Comparison of ENCODE assay signal across 12 cellular contexts in genomic region chr5:93570294-93571110, GRCh38. TPM values are rescaled to one million over a fixed set of nuclear protein-coding genes. Genes with fewer than 3 reads are reported as not detected.
DNase-seq lines count a peak whose midpoint lies in the region; ATAC-seq lines count a peak whose summit lies in the region.
"Had no signal": no experiment of that assay in that cellular context is flagged by ENCODE, and none has a peak within 500 bp of the region (broad histone marks: within the 10 kb centered on the region; RNA-seq: fewer than 3 reads in every experiment).

No MANE protein-coding gene starts in this region.

- H3K36me3 ChIP-seq in HUES6 (ENCODE audit: control insufficient read depth, insufficient read depth, low read length), result no peaks in the 10 kb centered on the region
- no peaks in the 10 kb centered on the region for H3K36me3 ChIP-seq in iPS DF 6.9 (ENCODE audit: control insufficient read depth, insufficient read depth, low read length)

- POLR2A ChIA-PET in activated CD4-positive, alpha-beta T cell treated with anti-CD3 and anti-CD28 coated beads, Interleukin-2, amount 10 ng/mL, durations not matched to agents 7 days and 5 days (lab: Charles Lee), result no interaction called here

- no peak overlapping the region for H3K27ac Mint-ChIP-seq in activated CD4-positive, alpha-beta T cell treated with anti-CD3 and anti-CD28 coated beads, Interleukin-2, amount 10 ng/mL, durations not matched to agents 7 days and 5 days
- no peak overlapping the region for H3K27ac Mint-ChIP-seq in stimulated activated effector memory CD8-positive, alpha-beta T cell treated with anti-CD3 and anti-CD28 coated beads, Interleukin-12 subunit alpha, Interleukin-12 subunit beta, amount 100 ng/mL, for 72 hours

- H3K9me3 Mint-ChIP-seq in activated CD4-positive, alpha-beta T cell treated with anti-CD3 and anti-CD28 coated beads, Interleukin-2, amount 10 ng/mL, durations not matched to agents 7 days and 5 days, result no peaks in the 10 kb centered on the region
- no peaks in the 10 kb centered on the region for H3K9me3 Mint-ChIP-seq in stimulated activated effector memory CD8-positive, alpha-beta T cell treated with anti-CD3 and anti-CD28 coated beads, Interleukin-12 subunit alpha, Interleukin-12 subunit beta, amount 100 ng/mL, for 72 hours

- no peaks in the 10 kb centered on the region for H3K9me3 ChIP-seq in HUES6 (ENCODE audit: control insufficient read depth, insufficient read depth, low read depth, low read length)
- no peaks in the 10 kb centered on the region for H3K9me3 ChIP-seq in iPS DF 6.9 (ENCODE audit: control insufficient read depth, insufficient read depth, low read length)
- H3K9me3 ChIP-seq: A549 had no signal

- H3K4me1 Mint-ChIP-seq in activated CD4-positive, alpha-beta T cell treated with anti-CD3 and anti-CD28 coated beads, Interleukin-2, amount 10 ng/mL, durations not matched to agents 7 days and 5 days, result peaks cover 12% of the 10 kb centered on the region
- H3K4me1 Mint-ChIP-seq in stimulated activated effector memory CD8-positive, alpha-beta T cell treated with anti-CD3 and anti-CD28 coated beads, Interleukin-12 subunit alpha, Interleukin-12 subunit beta, amount 100 ng/mL, for 72 hours, result peaks cover 21% of the 10 kb centered on the region

- peak; percentile 51 for ATAC-seq in stimulated activated effector memory CD8-positive, alpha-beta T cell treated with anti-CD3 and anti-CD28 coated beads, Interleukin-12 subunit alpha, Interleukin-12 subunit beta, amount 100 ng/mL, for 72 hours
- ATAC-seq: A549 had no signal

- H3K4me3 ChIP-seq in HUES6 (ENCODE audit: low read depth, low read length) (peak overlapping the region; percentile 64), iPS DF 6.9 (ENCODE audit: low read length) (peak overlapping the region; percentile 36; the same call in 1 of the 2 replicates)
- H3K4me3 ChIP-seq: A549 had no signal

- WGBS in iPS DF 6.9 (ENCODE audit: insufficient coverage, insufficient read length), result no CpG with 5 or more reads among the region's 69 CpGs

- peak overlapping the region; percentile 51 for H3K9ac ChIP-seq in HUES6 (ENCODE audit: low read length)

- H3K36me3 Mint-ChIP-seq in activated CD4-positive, alpha-beta T cell treated with anti-CD3 and anti-CD28 coated beads, Interleukin-2, amount 10 ng/mL, durations not matched to agents 7 days and 5 days (ENCODE audit: low read depth), result no peaks in the 10 kb centered on the region
- peaks cover 11% of the 10 kb centered on the region for H3K36me3 Mint-ChIP-seq in stimulated activated effector memory CD8-positive, alpha-beta T cell treated with anti-CD3 and anti-CD28 coated beads, Interleukin-12 subunit alpha, Interleukin-12 subunit beta, amount 100 ng/mL, for 72 hours

- CTCF ChIA-PET in activated CD4-positive, alpha-beta T cell treated with anti-CD3 and anti-CD28 coated beads, Interleukin-2, amount 10 ng/mL, durations not matched to agents 7 days and 5 days (lab: Charles Lee), result no interaction called here

- no peak for DNase-seq in activated CD4-positive, alpha-beta T cell treated with anti-CD3 and anti-CD28 coated beads, Interleukin-2, amount 10 ng/mL, durations not matched to agents 7 days and 5 days
- no peak for DNase-seq in activated CD4-positive, alpha-beta T cell treated with anti-CD3 and anti-CD28 coated beads, Interleukin-2, amount 50 U/mL, for 48 hours
- no peak for DNase-seq in iPS DF 6.9 (ENCODE audit: low read depth, low spot score)
- no peak for DNase-seq in stimulated activated effector memory CD8-positive, alpha-beta T cell treated with anti-CD3 and anti-CD28 coated beads, Interleukin-12 subunit alpha, Interleukin-12 subunit beta, amount 100 ng/mL, for 72 hours (ENCODE audit: low spot score in 2 of 2)
- DNase-seq in NCI-H1694 (lab: John Stamatoyannopoulos, UW), result no peak
- DNase-seq in caudate nucleus (lab: John Stamatoyannopoulos, UW), result no peak
- no peak for DNase-seq in NCI-H2081 (lab: John Stamatoyannopoulos, UW)
- DNase-seq: activated CD4-positive, alpha-beta T cell treated with anti-CD3 and anti-CD28 coated beads for 48 hours; NK-92 treated with Interleukin-12 subunit alpha and Interleukin-12 subunit beta, amount 100 ng/mL, for 24 hours had no signal

- H3K4me1 ChIP-seq in HUES6 (ENCODE audit: control insufficient read depth, insufficient read depth, low read length) (peaks cover 30% of the 10 kb centered on the region), iPS DF 6.9 (ENCODE audit: control insufficient read depth, insufficient read depth, low read length) (peaks cover 4% of the 10 kb centered on the region)
- H3K4me1 ChIP-seq: A549 had no signal

- H3K27ac ChIP-seq in HUES6 (ENCODE audit: low read depth, low read length), result no peak overlapping the region
- no peak overlapping the region for H3K27ac ChIP-seq in iPS DF 6.9 (ENCODE audit: low read length)
- no peak overlapping the region for H3K27ac ChIP-seq in caudate nucleus (ENCODE audit: low read depth, low read length)
- H3K27ac ChIP-seq: A549, HL-60 had no signal

- peaks cover 79% of the 10 kb centered on the region for H3K27me3 Mint-ChIP-seq in activated CD4-positive, alpha-beta T cell treated with anti-CD3 and anti-CD28 coated beads, Interleukin-2, amount 10 ng/mL, durations not matched to agents 7 days and 5 days

- H3K27me3 ChIP-seq in HUES6 (ENCODE audit: control insufficient read depth, insufficient read depth, low read length) (peaks cover 95% of the 10 kb centered on the region), iPS DF 6.9 (ENCODE audit: control insufficient read depth, insufficient read depth, low read length) (peaks cover 64% of the 10 kb centered on the region)

- peak overlapping the region; percentile 13 for H3K4me3 Mint-ChIP-seq in activated CD4-positive, alpha-beta T cell treated with anti-CD3 and anti-CD28 coated beads, Interleukin-2, amount 10 ng/mL, durations not matched to agents 7 days and 5 days
- peak overlapping the region; percentile 27 for H3K4me3 Mint-ChIP-seq in stimulated activated effector memory CD8-positive, alpha-beta T cell treated with anti-CD3 and anti-CD28 coated beads, Interleukin-12 subunit alpha, Interleukin-12 subunit beta, amount 100 ng/mL, for 72 hours

RNA-seq across cellular contexts. Expression of gene NR2F1-AS1, which starts 10.5 kb away (rescaled TPM):
- total RNA-seq in activated CD4-positive, alpha-beta T cell treated with anti-CD3 and anti-CD28 coated beads, Interleukin-2, amount 10 ng/mL, durations not matched to agents 7 days and 5 days, result not detected

RNA-seq across cellular contexts. Expression of gene NR2F1, which starts 12.5 kb away (rescaled TPM):
- total RNA-seq in activated CD4-positive, alpha-beta T cell treated with anti-CD3 and anti-CD28 coated beads, Interleukin-2, amount 10 ng/mL, durations not matched to agents 7 days and 5 days, result not detected
